In the genomic region with DNA sequence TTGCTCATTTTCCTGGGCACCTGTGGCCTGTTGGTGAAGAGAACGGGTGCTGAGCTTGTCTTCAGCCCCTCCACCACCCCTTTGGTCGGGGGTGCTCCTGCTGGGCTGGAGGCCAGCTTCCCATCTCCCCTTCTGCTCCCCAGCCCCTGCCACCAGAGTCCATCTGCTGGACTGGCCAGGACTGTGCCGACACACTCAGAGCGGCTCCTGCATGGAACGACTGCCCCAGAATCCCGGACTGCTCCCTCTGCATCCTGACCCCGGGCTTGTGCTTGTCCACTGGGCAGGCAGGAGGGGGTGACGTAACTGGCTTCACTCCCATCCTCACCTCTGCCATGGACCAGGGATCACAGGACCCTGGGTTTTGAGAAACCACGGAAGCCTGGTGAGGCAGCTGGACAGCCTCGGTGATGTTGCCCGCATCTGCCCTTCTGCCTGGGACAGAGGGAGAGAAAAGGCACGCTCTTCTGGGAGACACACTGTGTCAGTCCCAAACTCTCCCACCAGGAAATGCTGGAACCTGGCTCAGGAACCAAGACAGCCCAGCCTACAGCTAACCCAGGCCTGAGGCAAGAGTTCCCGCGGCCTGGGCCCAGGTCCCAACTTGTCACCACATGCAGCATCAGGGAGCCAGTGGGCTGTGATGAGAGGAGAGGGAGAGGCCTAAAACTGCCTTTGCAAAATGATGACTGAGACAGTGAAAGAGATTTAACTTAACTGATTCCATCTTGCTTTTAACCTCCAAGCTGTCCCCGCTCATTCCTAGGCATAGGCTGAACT, we compare ENCODE assay signal across 28 cellular contexts. TPM values are rescaled to one million over a fixed set of nuclear protein-coding genes. Genes with fewer than 3 reads are reported as not detected.
DNase-seq lines count a peak whose midpoint lies in the region; FAIRE-seq and TF ChIP-seq lines count a peak whose summit lies in the region.
"Had no signal": no experiment of that assay in that cellular context is flagged by ENCODE, and none has a peak within 500 bp of the region (broad histone marks: within the 10 kb centered on the region; RNA-seq: fewer than 3 reads in every experiment).

No MANE protein-coding gene starts in this region.

- FAIRE-seq in H1 (lab: Jason Lieb, UNC) (no peak), urothelium cell line (lab: Jason Lieb, UNC) (peak; percentile 55)
- FAIRE-seq: colon had no signal

- no peaks in the 10 kb centered on the region for H4K20me1 ChIP-seq in mammary epithelial cell (ENCODE audit: insufficient read depth, low read length)
- H4K20me1 ChIP-seq in H1 (replicated peaks in 1 of 2; ENCODE audit: control insufficient read depth in 1 of 2, insufficient read depth in 2 of 2, low read length in 2 of 2), result no peaks in the 10 kb centered on the region

- H3K27ac ChIP-seq in mammary epithelial cell (ENCODE audit: insufficient read depth, low read depth, low read length), result no peak overlapping the region
- H3K27ac ChIP-seq in breast epithelium, result peak overlapping the region in 1 of 2 donors; percentile 32
- H3K27ac ChIP-seq in H1 (ENCODE audit: low read depth, low read length), result no peak overlapping the region
- H3K27ac ChIP-seq: left ventricle myocardium inferior, neural progenitor cell, PC-9, upper lobe of right lung had no signal

- peaks cover 9% of the 10 kb centered on the region for H3K4me1 ChIP-seq in mammary epithelial cell (ENCODE audit: insufficient read depth, low read length)
- no peaks in the 10 kb centered on the region for H3K4me1 ChIP-seq in breast epithelium
- peaks cover 0 to 7% (median 1%) of the 10 kb centered on the region in 4 experiments; a peak in 5 of 7 replicates for H3K4me1 ChIP-seq in H1 (replicated peaks in 1 of 4; ENCODE audit: control insufficient read depth in 3 of 4, insufficient read depth in 4 of 4, low read length in 3 of 4)
- H3K4me1 ChIP-seq: neural progenitor cell, upper lobe of right lung had no signal

- no peak for TF ChIP-seq CTCF in mammary epithelial cell (conservative IDR thresholded peaks at IDR 0.05 in 1 of 2, IDR thresholded peaks at IDR 0.05 in 1 of 2; ENCODE audit: extremely low read depth in 1 of 2, insufficient read depth in 1 of 2, low read depth in 1 of 2, low read length in 2 of 2)
- TF ChIP-seq CTCF in breast epithelium (IDR thresholded peaks at IDR 0.05), result no peak
- TF ChIP-seq CTCF in H1 (IDR thresholded peaks at IDR 0.05; ENCODE audit: control extremely low read depth in 1 of 3, insufficient read depth in 1 of 3, low read depth in 1 of 3, low read length in 3 of 3), result no peak

- H3K18ac ChIP-seq in H1 (ENCODE audit: extremely low read depth, low read length), result no peak overlapping the region

- CTCF ChIA-PET in mammary epithelial cell (lab: Charles Lee; ENCODE audit: low non-redundant PET) (no interaction called here), H1 (lab: Charles Lee; ENCODE audit: partially characterized antibody) (interaction anchor here (0.9 to 5.9 kb wide), 4 partner anchors 8 to 112 kb away, joined by 3 to 28 read pairs (median 6); no protein-coding TSS in a partner anchor)

- no peak overlapping the region for H3K4me3 ChIP-seq in mammary epithelial cell (replicated peaks in 1 of 3; ENCODE audit: insufficient read depth in 1 of 3, low read depth in 2 of 3, low read length in 3 of 3)
- H3K4me3 ChIP-seq in breast epithelium, result no peak overlapping the region
- H3K4me3 ChIP-seq in H1 (ENCODE audit: extremely low read depth in 1 of 4, insufficient read depth in 2 of 4, low read depth in 3 of 4, low read length in 4 of 4), result no peak overlapping the region
- H3K4me3 ChIP-seq: left ventricle myocardium inferior, neural progenitor cell, PC-9, smooth muscle cell, upper lobe of right lung had no signal

- H3K14ac ChIP-seq in H1 (ENCODE audit: insufficient read length), result no peak overlapping the region

- H3K9ac ChIP-seq in mammary epithelial cell (ENCODE audit: insufficient read depth, low read length) (no peak overlapping the region), H1 (replicated peaks in 1 of 4; ENCODE audit: extremely low read depth in 1 of 4, low read depth in 3 of 4, low read length in 3 of 4) (no peak overlapping the region)
- H3K9ac ChIP-seq: neural progenitor cell had no signal

- H3K23me2 ChIP-seq in H1 (ENCODE audit: low read depth, low read length), result no peaks in the 10 kb centered on the region

- in situ Hi-C loops in mammary epithelial cell (cut with MboI; ENCODE audit: low sequenced_read_pairs in 2 of 2), result no loop called here

- TF ChIP-seq POLR2A in breast epithelium (IDR thresholded peaks at IDR 0.05), result no peak
- TF ChIP-seq POLR2A in H1 (IDR thresholded peaks at IDR 0.05; ENCODE audit: control extremely low read depth in 1 of 2, low read depth in 2 of 2, low read length in 2 of 2), result no peak

- H3K56ac ChIP-seq in H1 (replicated peaks; ENCODE audit: insufficient read length, low read depth, low read length), result no peak overlapping the region

- H4K8ac ChIP-seq in H1 (ENCODE audit: extremely low read depth, insufficient read depth, low read length), result peak overlapping the region; percentile 6; the same call in 1 of the 2 replicates

- H3K23ac ChIP-seq in H1 (ENCODE audit: insufficient read length), result no peak overlapping the region

- H3K4ac ChIP-seq in H1 (replicated peaks; ENCODE audit: insufficient read length, low read depth, low read length), result no peak overlapping the region

- BruUV-seq in mammary epithelial cell (replicated peaks; lab: Mats Ljungman, UMichigan), result no TSS peak

- dilution Hi-C loops in mammary epithelial cell (cut with HindIII; ENCODE audit: low sequenced_read_pairs), result no loop called here

- no peaks in the 10 kb centered on the region for H3K9me3 ChIP-seq in mammary epithelial cell (replicated peaks; ENCODE audit: insufficient read depth, low read length)
- no peaks in the 10 kb centered on the region for H3K9me3 ChIP-seq in breast epithelium
- H3K9me3 ChIP-seq in H1 (ENCODE audit: insufficient read depth in 2 of 2, low read depth in 1 of 2, low read length in 1 of 2), result no peaks in the 10 kb centered on the region
- H3K9me3 ChIP-seq: left ventricle myocardium inferior, upper lobe of right lung had no signal

- H3K27me3 ChIP-seq in mammary epithelial cell (ENCODE audit: insufficient read depth, low read length), result no peaks in the 10 kb centered on the region
- H3K27me3 ChIP-seq in breast epithelium, result no peaks in the 10 kb centered on the region
- no peaks in the 10 kb centered on the region for H3K27me3 ChIP-seq in H1 (replicated peaks in 1 of 4; ENCODE audit: control insufficient read depth in 3 of 4, extremely low read depth in 1 of 4, insufficient read depth in 3 of 4, low read length in 3 of 4)
- H3K27me3 ChIP-seq: upper lobe of right lung had no signal

- 56% methylated on average over 15 of the region's 15 CpGs for WGBS in mammary epithelial cell (ENCODE audit: low coverage, missing lambda C conversion rate)
- 86% methylated on average over 14 of the region's 15 CpGs; no CpG with 5 or more reads in 1 of the 2 experiments for WGBS in H1 (ENCODE audit: extremely low coverage in 1 of 2, insufficient coverage in 1 of 2, insufficient read length in 1 of 2, insufficient replicate concordance in 2 of 2, low coverage in 1 of 2, low lambda C conversion rate in 2 of 2, missing lambda C conversion rate in 1 of 2), 2 experiments

- no peaks in the 10 kb centered on the region for H3K79me2 ChIP-seq in mammary epithelial cell (ENCODE audit: insufficient read depth, low read length)
- no peaks in the 10 kb centered on the region for H3K79me2 ChIP-seq in H1 (ENCODE audit: control insufficient read depth in 1 of 2, insufficient read depth in 2 of 2, low read length in 2 of 2)

- POLR2A ChIA-PET in H1 (lab: Charles Lee; ENCODE audit: partially characterized antibody), result interaction anchor here (1.3 kb wide), 1 partner anchor 12 kb away, joined by 5 read pairs; no protein-coding TSS in a partner anchor

- H2BK5ac ChIP-seq in H1 (ENCODE audit: low read depth, low read length), result no peak overlapping the region

- no peak for TF ChIP-seq RAD21 in H1 (IDR thresholded peaks at IDR 0.05 in 1 of 2, conservative IDR thresholded peaks at IDR 0.05 in 1 of 2; ENCODE audit: low read depth in 2 of 2, low read length in 2 of 2)

- no peak overlapping the region for H2BK12ac ChIP-seq in H1 (ENCODE audit: low read depth, low read length)

- no peak for TF ChIP-seq EP300 in H1 (IDR thresholded peaks at IDR 0.05; ENCODE audit: borderline replicate concordance in 1 of 2, low read depth in 2 of 2, low read length in 2 of 2)

- H4K91ac ChIP-seq in H1 (replicated peaks; ENCODE audit: insufficient read length, low read length), result no peak overlapping the region

- no peak overlapping the region for H2AK5ac ChIP-seq in H1 (ENCODE audit: low read depth, low read length)

- H3K4me2 ChIP-seq in mammary epithelial cell (ENCODE audit: insufficient read depth, low read depth, low read length) (no peak overlapping the region), H1 (ENCODE audit: insufficient read depth in 1 of 2, low read depth in 2 of 2, low read length in 2 of 2) (no peak overlapping the region)
- H3K4me2 ChIP-seq: neural progenitor cell, PC-9, smooth muscle cell had no signal

- H2BK15ac ChIP-seq in H1 (ENCODE audit: low read length), result no peak overlapping the region

- intact Hi-C loops in mammary epithelial cell (cut with micrococcal nuclease), result loop anchor here (1.0 kb wide), 1 partner anchor 17 kb away; no protein-coding TSS in a partner anchor
- intact Hi-C loops in breast epithelium (cut with DNase I; ENCODE audit: low total_unique reads), result loop anchor here (5.0 kb wide), 1 partner anchor 1856 kb away; no protein-coding TSS in a partner anchor

- no peak overlapping the region for H2BK20ac ChIP-seq in H1 (ENCODE audit: low read length)

- no peaks in the 10 kb centered on the region for H3K79me1 ChIP-seq in H1 (ENCODE audit: low read depth, low read length)

- H2AFZ ChIP-seq in mammary epithelial cell (ENCODE audit: low read depth, low read length) (peak overlapping the region; percentile 45), H1 (ENCODE audit: low read length) (no peak overlapping the region)
- H2AFZ ChIP-seq: neural progenitor cell, PC-9 had no signal

- H2BK120ac ChIP-seq in H1 (replicated peaks; ENCODE audit: low read depth, low read length), result no peak overlapping the region

- DNase-seq in mammary epithelial cell (peak; percentile 62), breast epithelium (ENCODE audit: low spot score in 2 of 2) (no peak), H1 (ENCODE audit: low read depth in 1 of 2, low spot score in 2 of 2) (no peak), urothelium cell line (ENCODE audit: low spot score) (no peak), OCI-M1 (lab: John Stamatoyannopoulos, UW) (no peak), SIG-M5 (lab: John Stamatoyannopoulos, UW) (no peak)
- DNase-seq: activated CD8-positive, alpha-beta T cell treated with anti-CD3 and anti-CD28 coated beads, Interleukin-2, amount 10 ng/mL, durations not matched to agents 7 days and 5 days; activated naive CD4-positive, alpha-beta T cell treated with anti-CD3 and anti-CD28 coated beads, Interleukin-2, amount 50 U/mL, for 16 hours; amygdala; DMS79; GDM1; IMR-90; left ventricle myocardium inferior; mesendoderm; MV-4-11; NCI-H1436 treated with DMSO at 0.1 percent for 48 hours; NCI-H345; NCI-H69; PC-9; SHP77 treated with DMSO at 0.1 percent for 48 hours; stimulated activated naive CD4-positive, alpha-beta T cell treated with Interleukin-2 at 50 U/mL for 16 hours; upper lobe of right lung had no signal

- no peaks in the 10 kb centered on the region for H3K36me3 ChIP-seq in mammary epithelial cell (ENCODE audit: insufficient read depth, low read length)
- H3K36me3 ChIP-seq in breast epithelium, result no peaks in the 10 kb centered on the region
- no peaks in the 10 kb centered on the region for H3K36me3 ChIP-seq in H1 (ENCODE audit: control insufficient read depth in 2 of 4, insufficient read depth in 4 of 4, low read length in 3 of 4)
- H3K36me3 ChIP-seq: left ventricle myocardium inferior, neural progenitor cell, upper lobe of right lung had no signal

- H4K5ac ChIP-seq in H1 (ENCODE audit: insufficient read length, low read depth, low read length), result no peak overlapping the region

RNA-seq across cellular contexts. Expression of a gene that starts 16.1 kb away (rescaled TPM):
- total RNA-seq in mammary epithelial cell (10 to 100 TPM in 1 of 2 donors, under 1 TPM in 1; 0.67 to 12.7 TPM), breast epithelium (1 to 10 TPM in 1 of 3 donors, under 1 TPM in 1, not detected in 1; 0.44 to 3.4 TPM)
- polyA plus RNA-seq in mammary epithelial cell (7.8 TPM), H1 (2011; rRNA removed) (0.03 and 0.05 TPM in 2 replicates)
- 2.5 TPM for polyA minus RNA-seq in mammary epithelial cell
- not detected in 2 replicates for total RNA-seq in H1 (2021; fragmentation: NEBNext Ultra II Directional; extraction: Animal tissue kit (Norgen Biotek cat#: 25700))
- not detected for polyA plus RNA-seq in H1 (2011; cell fraction: cytosol; rRNA removed)
- not detected for polyA plus RNA-seq in H1 (2011; cell fraction: nucleus; rRNA removed)
- not detected in 4 replicates for polyA plus RNA-seq in H1 (2012, experiment 1 of 2)
- 0.07 TPM for polyA plus RNA-seq in H1 (2012, experiment 2 of 2)
- 0.06 TPM for polyA plus RNA-seq in H1 (2013, experiment 1 of 2)
- 0.06 TPM for polyA plus RNA-seq in H1 (2013, experiment 2 of 2)
- polyA minus RNA-seq in H1 (2011; rRNA and poly(A)+ RNA removed), result 0.44 TPM in 1 of 2 replicates, not detected in the other
- polyA minus RNA-seq in H1 (2011; cell fraction: cytosol; rRNA and poly(A)+ RNA removed), result not detected
- polyA minus RNA-seq in H1 (2011; cell fraction: nucleus; rRNA and poly(A)+ RNA removed), result not detected
- total RNA-seq: A172, IMR-90 had no signal
- polyA plus RNA-seq: IMR-90 had no signal

RNA-seq across cellular contexts. Expression of a gene that starts 19.2 kb away (rescaled TPM):
- total RNA-seq in mammary epithelial cell, result not detected
- polyA plus RNA-seq in mammary epithelial cell, result not detected
- not detected for polyA minus RNA-seq in mammary epithelial cell
- 1 to 10 TPM in 1 of 3 donors, not detected in 2; 1.2 TPM for total RNA-seq in breast epithelium
- not detected in 2 replicates for total RNA-seq in H1 (2021; fragmentation: NEBNext Ultra II Directional; extraction: Animal tissue kit (Norgen Biotek cat#: 25700))
- polyA plus RNA-seq in H1 (2011; rRNA removed), result not detected in 2 replicates
- not detected for polyA plus RNA-seq in H1 (2011; cell fraction: cytosol; rRNA removed)
- polyA plus RNA-seq in H1 (2011; cell fraction: nucleus; rRNA removed), result not detected
- not detected in 4 replicates for polyA plus RNA-seq in H1 (2012, experiment 1 of 2)
- not detected for polyA plus RNA-seq in H1 (2012, experiment 2 of 2)
- not detected for polyA plus RNA-seq in H1 (2013, experiment 1 of 2)
- polyA plus RNA-seq in H1 (2013, experiment 2 of 2), result not detected
- not detected in 2 replicates for polyA minus RNA-seq in H1 (2011; rRNA and poly(A)+ RNA removed)
- polyA minus RNA-seq in H1 (2011; cell fraction: cytosol; rRNA and poly(A)+ RNA removed), result not detected
- not detected for polyA minus RNA-seq in H1 (2011; cell fraction: nucleus; rRNA and poly(A)+ RNA removed)
- total RNA-seq: A172; activated CD8-positive, alpha-beta T cell treated with anti-CD3 and anti-CD28 coated beads, Interleukin-2, amount 10 ng/mL, durations not matched to agents 7 days and 5 days; activated T-helper 17 cell treated with anti-CD3 and anti-CD28 coated beads, Interleukin-2, amount 50 U/mL, for 72 hours; IMR-90; left ventricle myocardium inferior; PC-9; smooth muscle cell; temporal lobe; upper lobe of right lung had no signal
- polyA plus RNA-seq: IMR-90, smooth muscle cell had no signal

RNA-seq across cellular contexts. Expression of a gene that starts 19.3 kb away (rescaled TPM):
- total RNA-seq in mammary epithelial cell (10 to 100 TPM; 36.2 to 53.3 TPM), breast epithelium (100 to 1,000 TPM in 2 of 3 donors, 10 to 100 TPM in 1; 90.5 to 158 (median 104) TPM)
- polyA plus RNA-seq in mammary epithelial cell (20.1 TPM), H1 (2011; rRNA removed) (108 and 168 TPM in 2 replicates)
- polyA minus RNA-seq in mammary epithelial cell, result 55.2 TPM
- total RNA-seq in H1 (2021; fragmentation: NEBNext Ultra II Directional; extraction: Animal tissue kit (Norgen Biotek cat#: 25700)), result 50.4 and 54.6 TPM in 2 replicates
- polyA plus RNA-seq in H1 (2011; cell fraction: cytosol; rRNA removed), result 81.5 TPM
- 137 TPM for polyA plus RNA-seq in H1 (2011; cell fraction: nucleus; rRNA removed)
- 68.0 to 82.6 TPM (median 74.3 TPM) in 4 replicates for polyA plus RNA-seq in H1 (2012, experiment 1 of 2)
- polyA plus RNA-seq in H1 (2012, experiment 2 of 2), result 55.0 TPM
- polyA plus RNA-seq in H1 (2013, experiment 1 of 2), result 125 TPM
- 165 TPM for polyA plus RNA-seq in H1 (2013, experiment 2 of 2)
- 133 and 136 TPM in 2 replicates for polyA minus RNA-seq in H1 (2011; rRNA and poly(A)+ RNA removed)
- 33.8 TPM for polyA minus RNA-seq in H1 (2011; cell fraction: cytosol; rRNA and poly(A)+ RNA removed)
- 39.0 TPM for polyA minus RNA-seq in H1 (2011; cell fraction: nucleus; rRNA and poly(A)+ RNA removed)

RNA-seq across cellular contexts. Expression of a gene that starts 28.3 kb away (rescaled TPM):
- 1 to 10 TPM; 6.0 to 8.0 TPM for total RNA-seq in mammary epithelial cell
- polyA plus RNA-seq in mammary epithelial cell, result 1.7 TPM
- not detected for polyA minus RNA-seq in mammary epithelial cell
- total RNA-seq in breast epithelium, result 10 to 100 TPM in 2 of 3 donors, 1 to 10 TPM in 1; 9.1 to 19.0 (median 15.8) TPM
- 10.3 and 11.8 TPM in 2 replicates for total RNA-seq in H1 (2021; fragmentation: NEBNext Ultra II Directional; extraction: Animal tissue kit (Norgen Biotek cat#: 25700))
- polyA plus RNA-seq in H1 (2011; rRNA removed), result 9.7 and 9.8 TPM in 2 replicates
- 12.4 TPM for polyA plus RNA-seq in H1 (2011; cell fraction: cytosol; rRNA removed)
- polyA plus RNA-seq in H1 (2011; cell fraction: nucleus; rRNA removed), result 36.6 TPM
- 15.6 to 19.3 TPM (median 17.4 TPM) in 4 replicates for polyA plus RNA-seq in H1 (2012, experiment 1 of 2)
- 2.8 TPM for polyA plus RNA-seq in H1 (2012, experiment 2 of 2)
- polyA plus RNA-seq in H1 (2013, experiment 1 of 2), result 10.5 TPM
- polyA plus RNA-seq in H1 (2013, experiment 2 of 2), result 9.1 TPM
- polyA minus RNA-seq in H1 (2011; rRNA and poly(A)+ RNA removed), result 5.8 and 8.0 TPM in 2 replicates
- 5.4 TPM for polyA minus RNA-seq in H1 (2011; cell fraction: cytosol; rRNA and poly(A)+ RNA removed)
- 14.9 TPM for polyA minus RNA-seq in H1 (2011; cell fraction: nucleus; rRNA and poly(A)+ RNA removed)

RNA-seq across cellular contexts. Expression of a gene that starts 33.9 kb away (rescaled TPM):
- total RNA-seq in mammary epithelial cell, result 100 to 1,000 TPM; 112 to 159 TPM
- polyA plus RNA-seq in mammary epithelial cell, result 184 TPM
- 160 TPM for polyA minus RNA-seq in mammary epithelial cell
- total RNA-seq in breast epithelium, result 10 to 100 TPM; 79.4 to 83.0 (median 81.0) TPM
- total RNA-seq in H1 (2021; fragmentation: NEBNext Ultra II Directional; extraction: Animal tissue kit (Norgen Biotek cat#: 25700)), result 198 TPM in 2 replicates
- 151 and 182 TPM in 2 replicates for polyA plus RNA-seq in H1 (2011; rRNA removed)
- 163 TPM for polyA plus RNA-seq in H1 (2011; cell fraction: cytosol; rRNA removed)
- 205 TPM for polyA plus RNA-seq in H1 (2011; cell fraction: nucleus; rRNA removed)
- polyA plus RNA-seq in H1 (2012, experiment 1 of 2), result 176 to 222 TPM (median 218 TPM) in 4 replicates
- 235 TPM for polyA plus RNA-seq in H1 (2012, experiment 2 of 2)
- 142 TPM for polyA plus RNA-seq in H1 (2013, experiment 1 of 2)
- polyA plus RNA-seq in H1 (2013, experiment 2 of 2), result 143 TPM
- polyA minus RNA-seq in H1 (2011; rRNA and poly(A)+ RNA removed), result 133 and 164 TPM in 2 replicates
- 79.9 TPM for polyA minus RNA-seq in H1 (2011; cell fraction: cytosol; rRNA and poly(A)+ RNA removed)
- 44.9 TPM for polyA minus RNA-seq in H1 (2011; cell fraction: nucleus; rRNA and poly(A)+ RNA removed)
